In genomic region chr14:49897965-49898364, GRCh38 we compare ENCODE assay signal across 1 cellular context.
TF ChIP-seq lines count a peak whose summit lies in the region.

No MANE protein-coding gene starts in this region.

TF ChIP-seq in A549, 52 proteins besides CTCF, POLR2A, EP300 and RAD21 (continued from another document):
- no peak for TF ChIP-seq E2F6 (IDR thresholded peaks at IDR 0.05; ENCODE audit: borderline replicate concordance, low read depth)
- no peak for TF ChIP-seq EHF (CRISPR knock-in tag; IDR thresholded peaks at IDR 0.05)
- no peak for TF ChIP-seq NPAS2 (CRISPR knock-in tag; IDR thresholded peaks at IDR 0.05; ENCODE audit: borderline replicate concordance)
- TF ChIP-seq, protein P1, sequence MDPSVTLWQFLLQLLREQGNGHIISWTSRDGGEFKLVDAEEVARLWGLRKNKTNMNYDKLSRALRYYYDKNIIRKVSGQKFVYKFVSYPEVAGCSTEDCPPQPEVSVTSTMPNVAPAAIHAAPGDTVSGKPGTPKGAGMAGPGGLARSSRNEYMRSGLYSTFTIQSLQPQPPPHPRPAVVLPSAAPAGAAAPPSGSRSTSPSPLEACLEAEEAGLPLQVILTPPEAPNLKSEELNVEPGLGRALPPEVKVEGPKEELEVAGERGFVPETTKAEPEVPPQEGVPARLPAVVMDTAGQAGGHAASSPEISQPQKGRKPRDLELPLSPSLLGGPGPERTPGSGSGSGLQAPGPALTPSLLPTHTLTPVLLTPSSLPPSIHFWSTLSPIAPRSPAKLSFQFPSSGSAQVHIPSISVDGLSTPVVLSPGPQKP (IDR thresholded peaks at IDR 0.05; ENCODE audit: low read depth, low read length), result no peak
- no peak for TF ChIP-seq GATA3 (IDR thresholded peaks at IDR 0.05; ENCODE audit: borderline replicate concordance)
- TF ChIP-seq TP53 (CRISPR knock-in tag; IDR thresholded peaks at IDR 0.05), result no peak
- TF ChIP-seq, protein P2, sequence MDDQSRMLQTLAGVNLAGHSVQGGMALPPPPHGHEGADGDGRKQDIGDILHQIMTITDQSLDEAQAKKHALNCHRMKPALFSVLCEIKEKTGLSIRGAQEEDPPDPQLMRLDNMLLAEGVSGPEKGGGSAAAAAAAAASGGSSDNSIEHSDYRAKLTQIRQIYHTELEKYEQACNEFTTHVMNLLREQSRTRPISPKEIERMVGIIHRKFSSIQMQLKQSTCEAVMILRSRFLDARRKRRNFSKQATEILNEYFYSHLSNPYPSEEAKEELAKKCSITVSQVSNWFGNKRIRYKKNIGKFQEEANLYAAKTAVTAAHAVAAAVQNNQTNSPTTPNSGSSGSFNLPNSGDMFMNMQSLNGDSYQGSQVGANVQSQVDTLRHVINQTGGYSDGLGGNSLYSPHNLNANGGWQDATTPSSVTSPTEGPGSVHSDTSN (IDR thresholded peaks at IDR 0.05), result no peak
- TF ChIP-seq RARB (CRISPR knock-in tag; IDR thresholded peaks at IDR 0.05), result no peak
